Comparison of ENCODE assay signal across 10 cellular contexts in the genomic region with DNA sequence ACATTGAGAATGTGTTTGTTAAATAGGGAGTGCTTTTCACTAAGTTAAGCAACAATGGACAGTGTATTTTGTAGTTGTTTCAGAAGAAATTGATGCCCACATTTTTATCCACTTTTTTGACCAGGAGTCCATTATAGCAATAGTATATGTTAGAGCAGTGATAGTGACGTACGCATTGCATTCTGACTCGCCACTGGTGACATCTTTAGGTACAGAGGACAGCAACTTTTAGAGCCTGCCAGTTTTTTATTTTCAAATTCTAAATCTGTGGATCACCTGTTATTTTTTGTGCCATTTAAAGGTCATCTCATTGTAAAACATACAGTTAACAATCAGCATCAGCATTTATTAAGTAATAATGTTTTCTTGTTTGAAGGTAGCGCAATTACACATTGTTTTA. TPM values are rescaled to one million over a fixed set of nuclear protein-coding genes. Genes with fewer than 3 reads are reported as not detected.
DNase-seq lines count a peak whose midpoint lies in the region; ATAC-seq and TF ChIP-seq lines count a peak whose summit lies in the region.
"Had no signal": no experiment of that assay in that cellular context is flagged by ENCODE, and none has a peak within 500 bp of the region (broad histone marks: within the 10 kb centered on the region; RNA-seq: fewer than 3 reads in every experiment).

No MANE protein-coding gene starts in this region.

- no peaks in the 10 kb centered on the region for H3K27me3 Mint-ChIP-seq in memory B cell

- H3K4me3 ChIP-seq in right atrium auricular region: peak overlapping the region; percentile 84 to 86
- peak overlapping the region; percentile 95 for H3K4me3 ChIP-seq in adipocyte (ENCODE audit: low read length)
- H3K4me3 ChIP-seq in urinary bladder (ENCODE audit: low read depth, low read length): peak overlapping the region; percentile 97

- peak overlapping the region; percentile 91 for H3K9ac ChIP-seq in adipocyte (ENCODE audit: low read length)

- H3K27ac Mint-ChIP-seq in memory B cell: peak overlapping the region; percentile 90

- 93% methylated on average over 4 of the region's 4 CpGs for WGBS in urinary bladder

- no peak for DNase-seq in right atrium auricular region (ENCODE audit: low spot score)
- DNase-seq in Right ventricle myocardium inferior (ENCODE audit: missing footprints): no peak
- no peak for DNase-seq in adipocyte (ENCODE audit: low read depth)
- DNase-seq in memory B cell (ENCODE audit: low spot score in 2 of 2): no peak
- no peak for DNase-seq in GM13977 (ENCODE audit: low spot score)
- DNase-seq in T1000 (lab: John Stamatoyannopoulos, UW): no peak
- no peak for DNase-seq in AG08396 (ENCODE audit: low spot score)
- DNase-seq: DMS153 had no signal

- ATAC-seq in Right ventricle myocardium inferior (no peak), memory B cell (ENCODE audit: low read depth) (no peak)

- H3K4me1 ChIP-seq in right atrium auricular region (peaks cover 0 to 30% of the 10 kb centered on the region in 2 donors), adipocyte (ENCODE audit: control insufficient read depth, insufficient read depth, low read length) (peaks cover 12% of the 10 kb centered on the region), urinary bladder (ENCODE audit: insufficient read depth) (no peaks in the 10 kb centered on the region)
- H3K4me1 ChIP-seq: prostate gland had no signal

- peaks cover 29% of the 10 kb centered on the region for H3K4me1 Mint-ChIP-seq in memory B cell

- intact Hi-C loops in Right ventricle myocardium inferior (cut with DNase I): no loop called here

- H3K9me3 ChIP-seq in right atrium auricular region (no peaks in the 10 kb centered on the region), adipocyte (ENCODE audit: control insufficient read depth, low read length) (no peaks in the 10 kb centered on the region)
- H3K9me3 ChIP-seq: prostate gland had no signal

- peak overlapping the region; percentile 90 to 91 for H3K27ac ChIP-seq in right atrium auricular region
- H3K27ac ChIP-seq in urinary bladder (ENCODE audit: low read depth): no peak overlapping the region

- no peak for TF ChIP-seq CTCF in right atrium auricular region (IDR thresholded peaks at IDR 0.05)
- TF ChIP-seq CTCF in GM13977 (IDR thresholded peaks at IDR 0.05; ENCODE audit: extremely low read depth, insufficient read depth, missing control alignments): no peak

- no peaks in the 10 kb centered on the region for H3K9me3 Mint-ChIP-seq in memory B cell

- H3K27me3 ChIP-seq in right atrium auricular region (no peaks in the 10 kb centered on the region), adipocyte (replicated peaks; ENCODE audit: control insufficient read depth, insufficient read depth, low read length) (no peaks in the 10 kb centered on the region)

- no peaks in the 10 kb centered on the region for H3K36me3 Mint-ChIP-seq in memory B cell

- in situ Hi-C loops in GM13977 (cut with MboI; ENCODE audit: low pct_unique_long_range_greater_than_20kb, low sequenced_read_pairs, unreplicated experiment): no loop called here

- H3K36me3 ChIP-seq in right atrium auricular region (no peaks in the 10 kb centered on the region), adipocyte (ENCODE audit: control insufficient read depth, insufficient read depth, low read length, severe bottlenecking) (no peaks in the 10 kb centered on the region), urinary bladder (ENCODE audit: insufficient read depth) (no peaks in the 10 kb centered on the region)
- H3K36me3 ChIP-seq: prostate gland had no signal

- peak overlapping the region; percentile 91 for H3K4me3 Mint-ChIP-seq in memory B cell

RNA-seq across cellular contexts. Expression of a gene that starts 1.4 kb away (rescaled TPM):
- 10 to 100 TPM; 18.0 to 42.8 TPM for total RNA-seq in right atrium auricular region
- total RNA-seq in Right ventricle myocardium inferior: 55.3 TPM
- total RNA-seq in urinary bladder: 34.5 TPM
- 13.3 TPM for polyA plus RNA-seq in urinary bladder

RNA-seq across cellular contexts. Expression of a gene that starts 49.0 kb away (rescaled TPM):
- 10 to 100 TPM; 15.1 to 17.7 TPM for total RNA-seq in right atrium auricular region
- total RNA-seq in Right ventricle myocardium inferior: 32.0 TPM
- total RNA-seq in urinary bladder: 30.8 TPM
- polyA plus RNA-seq in urinary bladder: 15.8 TPM
